ENCODE assay signal across 7 cellular contexts in genomic region chr9:97140566-97140965, GRCh38.
"Had no signal": no experiment of that assay in that cellular context is flagged by ENCODE, and none has a peak within 500 bp of the region (broad histone marks: within the 10 kb centered on the region; RNA-seq: fewer than 3 reads in every experiment).

No MANE protein-coding gene starts in this region.

- H3K27ac Mint-ChIP-seq: IgD-negative memory B cell had no signal

- H3K27me3 Mint-ChIP-seq: IgD-negative memory B cell had no signal

- H3K4me3 ChIP-seq: K562 had no signal

- DNase-seq: IMR-90, KBM-7, KG1 had no signal

- H3K27ac ChIP-seq: HL-60 had no signal

- ATAC-seq: HepG2, K562 had no signal

- H3K9me3 Mint-ChIP-seq: IgD-negative memory B cell had no signal
